In genomic region chr11:134572741-134573675, GRCh38 we compare ENCODE assay signal across 1 cellular context.
TF ChIP-seq lines count a peak whose summit lies in the region.

No MANE protein-coding gene starts in this region.

TF ChIP-seq in SK-N-SH treated with all-trans-retinoic acid at 6 μM for 48 hours, 23 proteins besides CTCF, POLR2A, EP300 and RAD21 (continued from another document):
- no peak for TF ChIP-seq ARNTL (CRISPR knock-in tag; IDR thresholded peaks at IDR 0.05; ENCODE audit: borderline replicate concordance, low read depth)
- no peak for TF ChIP-seq OSR1 (CRISPR knock-in tag; IDR thresholded peaks at IDR 0.05)
- no peak for TF ChIP-seq TCF4 (CRISPR knock-in tag; IDR thresholded peaks at IDR 0.05; ENCODE audit: borderline replicate concordance)
- no peak for TF ChIP-seq CSDC2 (CRISPR knock-in tag; IDR thresholded peaks at IDR 0.05)
- no peak for TF ChIP-seq CSRNP3 (CRISPR knock-in tag; IDR thresholded peaks at IDR 0.05)
- no peak for TF ChIP-seq ZC3H10 (CRISPR knock-in tag; IDR thresholded peaks at IDR 0.05)
- no peak for TF ChIP-seq ESRRG (CRISPR knock-in tag; IDR thresholded peaks at IDR 0.05)
- TF ChIP-seq PATZ1 (CRISPR knock-in tag; IDR thresholded peaks at IDR 0.05; ENCODE audit: borderline replicate concordance), result no peak
TF ChIP-seq in SK-N-SH treated with all-trans-retinoic acid at 6 μM for 48 hours: peak in this region for 0.
